In genomic region chr4:141133146-141134006, GRCh38 we compare ENCODE assay signal across 8 cellular contexts. TPM values are rescaled to one million over a fixed set of nuclear protein-coding genes. Genes with fewer than 3 reads are reported as not detected.
DNase-seq lines count a peak whose midpoint lies in the region; TF ChIP-seq lines count a peak whose summit lies in the region.

TSS of gene RNF150 (minus strand) at chr4:141133469.

- BruUV-seq in MCF 10A (replicated peaks; lab: Mats Ljungman, UMichigan): no TSS peak

- H3K4me1 Mint-ChIP-seq in MCF 10A (ENCODE audit: insufficient read depth, unreplicated experiment): peaks cover 5% of the 10 kb centered on the region

- H3K4me3 ChIP-seq in Loucy (ENCODE audit: low read length, poor library complexity, severe bottlenecking): peak within 1 kb of the TSS; percentile 86
- H3K4me3 ChIP-seq in iPS DF 6.9 (ENCODE audit: low read length): peak within 1 kb of the TSS; percentile 79
- H3K4me3 ChIP-seq in rectal smooth muscle tissue (ENCODE audit: low read length): peak within 1 kb of the TSS; percentile 86

- WGBS in iPS DF 6.9 (ENCODE audit: insufficient coverage, insufficient read length): no CpG with 5 or more reads among the region's 50 CpGs

- peaks cover 10% of the 10 kb centered on the region; the same call in 1 of the 2 replicates for H3K4me1 ChIP-seq in ES-I3 (ENCODE audit: insufficient read depth, low read length)
- peaks cover 48% of the 10 kb centered on the region for H3K4me1 ChIP-seq in Loucy (ENCODE audit: insufficient read depth, low read length, poor library complexity, severe bottlenecking)
- peaks cover 1% of the 10 kb centered on the region; the same call in 1 of the 2 replicates for H3K4me1 ChIP-seq in iPS DF 6.9 (ENCODE audit: control insufficient read depth, insufficient read depth, low read length)
- peaks cover 3% of the 10 kb centered on the region for H3K4me1 ChIP-seq in rectal smooth muscle tissue (ENCODE audit: control insufficient read depth, insufficient read depth, low read length)

- POLR2A ChIA-PET in MCF 10A (lab: Yijun Ruan, JAX): interaction anchor here (0.5 to 1.2 kb wide), 8 partner anchors 10 to 772 kb away, joined by 3 to 4 read pairs (median 4); no protein-coding TSS in a partner anchor

- H3K27ac Mint-ChIP-seq in MCF 10A (ENCODE audit: low read depth, unreplicated experiment): no peak within 1 kb of the TSS

- H3K27ac ChIP-seq in iPS DF 6.9 (ENCODE audit: low read length) (no peak within 1 kb of the TSS), rectal smooth muscle tissue (ENCODE audit: low read depth, low read length) (peak within 1 kb of the TSS; percentile 88)

- intact Hi-C loops in MCF 10A (cut with micrococcal nuclease): loop anchor here (1.0 to 2.0 kb wide), 4 partner anchors 137 to 272 kb away; no protein-coding TSS in a partner anchor

- no peaks in the 10 kb centered on the region for H3K36me3 Mint-ChIP-seq in MCF 10A (ENCODE audit: insufficient read depth, unreplicated experiment)

- H3K27me3 ChIP-seq in Loucy (ENCODE audit: insufficient read depth, low read length, poor library complexity, severe bottlenecking): peaks cover 24% of the 10 kb centered on the region
- peaks cover 6% of the 10 kb centered on the region; the same call in 1 of the 2 replicates for H3K27me3 ChIP-seq in iPS DF 6.9 (ENCODE audit: control insufficient read depth, insufficient read depth, low read length)
- H3K27me3 ChIP-seq in rectal smooth muscle tissue (ENCODE audit: control insufficient read depth, insufficient read depth, low read length): peaks cover 5% of the 10 kb centered on the region

- peak within 1 kb of the TSS; percentile 96 for H3K4me3 Mint-ChIP-seq in MCF 10A (ENCODE audit: unreplicated experiment)

- H3K9me3 Mint-ChIP-seq in MCF 10A (ENCODE audit: unreplicated experiment): no peaks in the 10 kb centered on the region

- H3F3A ChIP-seq in Loucy (ENCODE audit: low read depth): no peaks in the 10 kb centered on the region

- TF ChIP-seq CTCF in Loucy (conservative IDR thresholded peaks at IDR 0.05; ENCODE audit: low read length) (peak; percentile 81), MCF 10A (IDR thresholded peaks at IDR 0.05; ENCODE audit: unreplicated experiment) (peak; percentile 67)

- H3K9ac ChIP-seq in ES-I3 (ENCODE audit: low read depth, low read length) (peak within 1 kb of the TSS; percentile 90), Loucy (ENCODE audit: low read depth, low read length, poor library complexity, severe bottlenecking) (peak within 1 kb of the TSS; percentile 86), rectal smooth muscle tissue (ENCODE audit: low read length) (peak within 1 kb of the TSS; percentile 52)

- H2AFZ ChIP-seq in Loucy (ENCODE audit: low read length): peak within 1 kb of the TSS; percentile 92

- peaks cover 35% of the 10 kb centered on the region for H3K27me3 Mint-ChIP-seq in MCF 10A (ENCODE audit: insufficient read depth, unreplicated experiment)

- CTCF ChIA-PET in MCF 10A (lab: Yijun Ruan, JAX): interaction anchor here (0.5 to 7.5 kb wide), 38 partner anchors 8 to 933 kb away, joined by 3 to 115 read pairs (median 4); no protein-coding TSS in a partner anchor

- peaks cover 4% of the 10 kb centered on the region for H4K20me1 ChIP-seq in Loucy (ENCODE audit: insufficient read depth, low read length, poor library complexity, severe bottlenecking)

- peaks cover 38% of the 10 kb centered on the region for H3K79me2 ChIP-seq in Loucy (ENCODE audit: insufficient read depth, low read length)

- no peaks in the 10 kb centered on the region for H3K9me2 ChIP-seq in Loucy (replicated peaks; ENCODE audit: low read depth, low read length)

- H3K9me3 ChIP-seq in ES-I3 (ENCODE audit: control insufficient read depth, insufficient read depth, low read length): no peaks in the 10 kb centered on the region
- H3K9me3 ChIP-seq in Loucy (ENCODE audit: insufficient read depth, low read depth, low read length): no peaks in the 10 kb centered on the region
- no peaks in the 10 kb centered on the region for H3K9me3 ChIP-seq in iPS DF 6.9 (ENCODE audit: control insufficient read depth, insufficient read depth, low read length)

- DNase-seq in H4 (ENCODE audit: low spot score) (peak; percentile 86), SHP77 treated with DMSO at 0.1 percent for 48 hours (lab: John Stamatoyannopoulos, UW) (peak; percentile 52), MCF 10A (ENCODE audit: unreplicated experiment) (peak; percentile 84), iPS DF 6.9 (ENCODE audit: low read depth, low spot score) (peak; percentile 81), LoVo (ENCODE audit: low spot score) (no peak)

- H3K36me3 ChIP-seq in ES-I3 (ENCODE audit: insufficient read depth, low read length): no peaks in the 10 kb centered on the region
- H3K36me3 ChIP-seq in Loucy (ENCODE audit: insufficient read depth, low read length): no peaks in the 10 kb centered on the region
- no peaks in the 10 kb centered on the region for H3K36me3 ChIP-seq in iPS DF 6.9 (ENCODE audit: control insufficient read depth, insufficient read depth, low read length)
- H3K36me3 ChIP-seq in rectal smooth muscle tissue (ENCODE audit: control insufficient read depth, insufficient read depth, low read length): no peaks in the 10 kb centered on the region

- peak within 1 kb of the TSS; percentile 87 for H3K4me2 ChIP-seq in Loucy (ENCODE audit: low read depth, low read length, poor library complexity, severe bottlenecking)

RNA-seq across cellular contexts. Expression of gene RNF150, which starts in this region (rescaled TPM):
- total RNA-seq in H4 (2014; rRNA removed; shearing (Covaris generic)): 2.4 and 3.1 TPM in 2 replicates
- total RNA-seq in MCF 10A (2022): 0.32 and 0.44 TPM in 2 replicates

Comparison
In these comparisons a context has a peak if more than half of its experiments do, and no peak if none do; other contexts are left out.
1. Peak in DNase-seq in MCF 10A; RNA of the gene not detected or under 1 TPM.